In genomic region chr2:62215306-62216064, GRCh38 we compare ENCODE assay signal across 1 cellular context.
TF ChIP-seq lines count a peak whose summit lies in the region.

No MANE protein-coding gene starts in this region.

TF ChIP-seq in GM23338, 12 proteins besides CTCF, POLR2A, EP300 and RAD21 (continued from another document):
- TF ChIP-seq ZNF462 (CRISPR knock-in tag; IDR thresholded peaks at IDR 0.05) (no peak), ZNF331 (CRISPR knock-in tag; IDR thresholded peaks at IDR 0.05; ENCODE audit: low read depth) (no peak), ETS1 (IDR thresholded peaks at IDR 0.05) (no peak), POLR2AphosphoS5 (IDR thresholded peaks at IDR 0.05; ENCODE audit: low read depth) (no peak), EZH2phosphoT487 (IDR thresholded peaks at IDR 0.05; ENCODE audit: unreplicated experiment) (no peak), STAT1 (IDR thresholded peaks at IDR 0.05; ENCODE audit: unreplicated experiment) (no peak), NANOG (IDR thresholded peaks at IDR 0.05; ENCODE audit: borderline replicate concordance) (no peak), JUNB (IDR thresholded peaks at IDR 0.05; ENCODE audit: unreplicated experiment) (no peak)
TF ChIP-seq in GM23338: peak in this region for 0.
